8 cellular contexts compared by ENCODE assay signal in the genomic region with DNA sequence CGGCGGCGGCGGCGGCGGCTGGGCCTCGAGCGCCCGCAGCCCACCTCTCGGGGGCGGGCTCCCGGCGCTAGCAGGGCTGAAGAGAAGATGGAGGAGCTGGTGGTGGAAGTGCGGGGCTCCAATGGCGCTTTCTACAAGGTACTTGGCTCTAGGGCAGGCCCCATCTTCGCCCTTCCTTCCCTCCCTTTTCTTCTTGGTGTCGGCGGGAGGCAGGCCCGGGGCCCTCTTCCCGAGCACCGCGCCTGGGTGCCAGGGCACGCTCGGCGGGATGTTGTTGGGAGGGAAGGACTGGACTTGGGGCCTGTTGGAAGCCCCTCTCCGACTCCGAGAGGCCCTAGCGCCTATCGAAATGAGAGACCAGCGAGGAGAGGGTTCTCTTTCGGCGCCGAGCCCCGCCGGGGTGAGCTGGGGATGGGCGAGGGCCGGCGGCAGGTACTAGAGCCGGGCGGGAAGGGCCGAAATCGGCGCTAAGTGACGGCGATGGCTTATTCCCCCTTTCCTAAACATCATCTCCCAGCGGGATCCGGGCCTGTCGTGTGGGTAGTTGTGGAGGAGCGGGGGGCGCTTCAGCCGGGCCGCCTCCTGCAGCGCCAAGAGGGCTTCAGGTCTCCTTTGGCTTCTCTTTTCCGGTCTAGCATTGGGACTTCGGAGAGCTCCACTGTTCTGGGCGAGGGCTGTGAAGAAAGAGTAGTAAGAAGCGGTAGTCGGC. TPM values are rescaled to one million over a fixed set of nuclear protein-coding genes. Genes with fewer than 3 reads are reported as not detected.
DNase-seq lines count a peak whose midpoint lies in the region; ATAC-seq, FAIRE-seq and TF ChIP-seq lines count a peak whose summit lies in the region.

No MANE protein-coding gene starts in this region.

- H3K27ac ChIP-seq in Panc1 (ENCODE audit: low read length) (peak overlapping the region; percentile 87), pancreas (peak overlapping the region; percentile 60 to 92 (median 76))

- WGBS in pancreas, 2 donors: 0 to 41% methylated on average over 39 to 45 of the region's 58 CpGs

- FAIRE-seq in pancreas (lab: Jason Lieb, UNC): no peak

- H3K36me3 ChIP-seq in Panc1 (ENCODE audit: control insufficient read depth, insufficient read depth, low read length) (no peaks in the 10 kb centered on the region), adipocyte (ENCODE audit: control insufficient read depth, insufficient read depth, low read length, severe bottlenecking) (no peaks in the 10 kb centered on the region), pancreas (no peaks in the 10 kb centered on the region)

- in situ Hi-C loops in Panc1 (cut with HindIII; ENCODE audit: low pct_unique_long_range_greater_than_20kb, low sequenced_read_pairs): no loop called here

- BruUV-seq in Panc1 (replicated peaks; lab: Mats Ljungman, UMichigan): no TSS peak

- H3K9ac ChIP-seq in adipocyte (ENCODE audit: low read length): peak overlapping the region; percentile 88

- ATAC-seq in HG03280 (IDR thresholded peaks at IDR 0.05; ENCODE audit: unreplicated experiment) (peak; percentile 24), Panc1 (peak; percentile 52), pancreas (peak; percentile 16 to 57 (median 40))

- intact Hi-C loops in Panc1 (cut with micrococcal nuclease; ENCODE audit: unreplicated experiment): no loop called here
- intact Hi-C loops in cardiac septum (cut with DNase I): no loop called here
- intact Hi-C loops in pancreas (cut with DNase I): no loop called here

- no peaks in the 10 kb centered on the region for H3K27me3 ChIP-seq in Panc1 (ENCODE audit: control insufficient read depth, insufficient read depth, low read length)
- no peaks in the 10 kb centered on the region for H3K27me3 ChIP-seq in adipocyte (replicated peaks; ENCODE audit: control insufficient read depth, insufficient read depth, low read length)
- no peaks in the 10 kb centered on the region for H3K27me3 ChIP-seq in pancreas

- H3K4me3 ChIP-seq in Panc1 (ENCODE audit: low read depth in 2 of 2, low read length in 2 of 2): peak overlapping the region; percentile 87 to 88
- peak overlapping the region; percentile 87 for H3K4me3 ChIP-seq in adipocyte (ENCODE audit: low read length)
- peak overlapping the region; percentile 29 to 64 (median 40) for H3K4me3 ChIP-seq in pancreas

- peaks cover 26% of the 10 kb centered on the region for H3K4me1 ChIP-seq in Panc1 (ENCODE audit: control insufficient read depth, insufficient read depth, low read length)
- peaks cover 9% of the 10 kb centered on the region for H3K4me1 ChIP-seq in adipocyte (ENCODE audit: control insufficient read depth, insufficient read depth, low read length)
- peaks cover 0 to 5% (median 0%) of the 10 kb centered on the region in 3 donors for H3K4me1 ChIP-seq in pancreas

- POLR2A ChIA-PET in Panc1 (lab: Charles Lee): no interaction called here

- DNase-seq in COLO829 (ENCODE audit: low spot score): peak; percentile 22
- peak; percentile 9 for DNase-seq in GM19240 (ENCODE audit: insufficient read length, low spot score)
- DNase-seq in Panc1 (ENCODE audit: low read depth, low spot score): no peak
- DNase-seq in adipocyte (ENCODE audit: low read depth): peak; percentile 61
- peak; percentile 75 for DNase-seq in cardiac septum (ENCODE audit: low spot score)
- peak in 5 of 6 donors; percentile 7 to 70 (median 33) for DNase-seq in pancreas
- DNase-seq in cortex of kidney (lab: John Stamatoyannopoulos, UW): no peak

- TF ChIP-seq CTCF in Panc1 (IDR thresholded peaks at IDR 0.05) (no peak), pancreas (IDR thresholded peaks at IDR 0.05) (no peak)

- H3K9me3 ChIP-seq in Panc1 (ENCODE audit: control insufficient read depth, insufficient read depth, low read depth, low read length): no peaks in the 10 kb centered on the region
- H3K9me3 ChIP-seq in adipocyte (ENCODE audit: control insufficient read depth, low read length): no peaks in the 10 kb centered on the region
- no peaks in the 10 kb centered on the region for H3K9me3 ChIP-seq in pancreas

- CTCF ChIA-PET in Panc1 (lab: Charles Lee): no interaction called here

RNA-seq across cellular contexts. Expression of gene FMR1, which starts 0.5 kb away (rescaled TPM):
- total RNA-seq in Panc1 (2021; ENCODE audit: unreplicated experiment) (68.9 TPM), cardiac septum (30.9 TPM), pancreas (10 to 100 TPM; 11.8 to 25.5 (median 15.4) TPM)
- 47.6 TPM for polyA plus RNA-seq in Panc1 (2012; ENCODE audit: insufficient read length)
- 10 to 100 TPM; 11.6 to 16.9 TPM for polyA plus RNA-seq in pancreas

Comparison
In these comparisons a context has a peak if more than half of its experiments do, and no peak if none do; other contexts are left out.
1. DNase-seq: peak in COLO829 (single experiment), GM19240 (single experiment), adipocyte (single experiment), cardiac septum (single experiment) and pancreas (5 of 6); none in Panc1 (single experiment) and cortex of kidney (single experiment).
2. Peak in every context shown above with its lines, with median percentiles within 50 percentile points of each other: ATAC-seq and H3K4me3 ChIP-seq.